Comparison of ENCODE assay signal across 8 cellular contexts in genomic region chr7:107563761-107564552, GRCh38. TPM values are rescaled to one million over a fixed set of nuclear protein-coding genes. Genes with fewer than 3 reads are reported as not detected.
DNase-seq lines count a peak whose midpoint lies in the region; ATAC-seq and TF ChIP-seq lines count a peak whose summit lies in the region.

Gene COG5 (minus strand): TSS chr7:107563920. CDS start chr7:107563896, 24 bp downstream.
Gene DUS4L (plus strand): TSS chr7:107563971. CDS start chr7:107567071, 3,100 bp downstream.

- peak; percentile 95 for DNase-seq in DMS 273 (lab: John Stamatoyannopoulos, UW; ENCODE audit: unreplicated experiment)
- peak in 73 of 76 experiments; percentile 18 to 83 (median 64) for DNase-seq in HUDEP-2 (lab: John Stamatoyannopoulos, UW; ENCODE audit: unreplicated experiment in 76 of 76)
- peak; percentile 79 for DNase-seq in OCI-M1 (lab: John Stamatoyannopoulos, UW)
- peak; percentile 91 for DNase-seq in activated T-cell treated with anti-CD3 and anti-CD28 coated beads, Interleukin-2, amount 50 U/mL, for 1 hour
- no peak for DNase-seq in epithelial cell of proximal tubule (ENCODE audit: low read depth)
- DNase-seq in stimulated activated CD8-positive, alpha-beta memory T cell treated with anti-CD3 and anti-CD28 coated beads, Interleukin-7, amount 100 ng/mL, for 1 hour (ENCODE audit: low read depth in 2 of 2) = peak; percentile 67 to 73

- H3K9me3 ChIP-seq in mucosa of stomach (ENCODE audit: control insufficient read depth, low read length) = no peaks in the 10 kb centered on the region

- no peak for TF ChIP-seq CTCF in epithelial cell of proximal tubule (conservative IDR thresholded peaks at IDR 0.05; ENCODE audit: low read depth, low read length)

- H3K4me1 ChIP-seq in mucosa of stomach (ENCODE audit: control insufficient read depth, insufficient read depth, low read length) = peaks cover 13% of the 10 kb centered on the region

- H3K4me3 ChIP-seq in epithelial cell of proximal tubule (ENCODE audit: low read depth, low read length) (peak within 1 kb of the TSS; percentile 76), mucosa of stomach (ENCODE audit: low read length) (peak within 1 kb of the TSS; percentile 85)

- H3K27me3 ChIP-seq in mucosa of stomach (ENCODE audit: control insufficient read depth, insufficient read depth, low read length) = no peaks in the 10 kb centered on the region

- H3K36me3 ChIP-seq in mucosa of stomach (ENCODE audit: control insufficient read depth, insufficient read depth, low read length) = no peaks in the 10 kb centered on the region

- H3K9ac ChIP-seq in mucosa of stomach (ENCODE audit: low read length) = peak within 1 kb of the TSS; percentile 94

- ATAC-seq in GM21390 (IDR thresholded peaks at IDR 0.05; ENCODE audit: unreplicated experiment) = peak; percentile 95

RNA-seq across cellular contexts. Expression of gene COG5, which starts in this region (rescaled TPM):
- 23.1 and 31.4 TPM in 2 replicates for total RNA-seq in epithelial cell of proximal tubule

RNA-seq across cellular contexts. Expression of gene DUS4L, which starts in this region (rescaled TPM):
- 10.5 and 14.2 TPM in 2 replicates for total RNA-seq in epithelial cell of proximal tubule
